Comparison of ENCODE assay signal across 11 cellular contexts in genomic region chr2:233247116-233247515, GRCh38. TPM values are rescaled to one million over a fixed set of nuclear protein-coding genes. Genes with fewer than 3 reads are reported as not detected.
DNase-seq lines count a peak whose midpoint lies in the region; ATAC-seq and TF ChIP-seq lines count a peak whose summit lies in the region.
"Had no signal": no experiment of that assay in that cellular context is flagged by ENCODE, and none has a peak within 500 bp of the region (broad histone marks: within the 10 kb centered on the region; RNA-seq: fewer than 3 reads in every experiment).

No MANE protein-coding gene starts in this region.

- H3K4me3 Mint-ChIP-seq in activated naive CD4-positive, alpha-beta T cell treated with anti-CD3 and anti-CD28 coated beads for 36 hours = peak overlapping the region; percentile 11
- H3K4me3 Mint-ChIP-seq in T-cell (peak overlapping the region in 2 of 3 donors; percentile 4 to 32), mesothelial cell of epicardium (no peak overlapping the region)
- no peak overlapping the region for H3K4me3 Mint-ChIP-seq in stimulated activated memory B cell treated with anti-CD40 and anti-IgM and Interleukin-4, amounts not matched to agents 10 μg/mL and 1 μg/mL and 100 μg/mL, for 72 hours

- H3K36me3 Mint-ChIP-seq in activated naive CD4-positive, alpha-beta T cell treated with anti-CD3 and anti-CD28 coated beads for 36 hours (ENCODE audit: low read depth) = no peaks in the 10 kb centered on the region
- no peaks in the 10 kb centered on the region for H3K36me3 Mint-ChIP-seq in T-cell
- H3K36me3 Mint-ChIP-seq in stimulated activated memory B cell treated with anti-CD40 and anti-IgM and Interleukin-4, amounts not matched to agents 10 μg/mL and 1 μg/mL and 100 μg/mL, for 72 hours = no peaks in the 10 kb centered on the region
- no peaks in the 10 kb centered on the region for H3K36me3 Mint-ChIP-seq in mesothelial cell of epicardium

- H3K27ac Mint-ChIP-seq in activated naive CD4-positive, alpha-beta T cell treated with anti-CD3 and anti-CD28 coated beads for 36 hours = peak overlapping the region; percentile 95
- H3K27ac Mint-ChIP-seq in T-cell = peak overlapping the region; percentile 93 to 96
- H3K27ac Mint-ChIP-seq in stimulated activated memory B cell treated with anti-CD40 and anti-IgM and Interleukin-4, amounts not matched to agents 10 μg/mL and 1 μg/mL and 100 μg/mL, for 72 hours = peak overlapping the region; percentile 31
- H3K27ac Mint-ChIP-seq in mesothelial cell of epicardium = no peak overlapping the region

- POLR2A ChIA-PET in T-cell (lab: Charles Lee) = no interaction called here

- no peaks in the 10 kb centered on the region for H3K9me3 Mint-ChIP-seq in activated naive CD4-positive, alpha-beta T cell treated with anti-CD3 and anti-CD28 coated beads for 36 hours
- H3K9me3 Mint-ChIP-seq in T-cell = no peaks in the 10 kb centered on the region
- no peaks in the 10 kb centered on the region for H3K9me3 Mint-ChIP-seq in stimulated activated memory B cell treated with anti-CD40 and anti-IgM and Interleukin-4, amounts not matched to agents 10 μg/mL and 1 μg/mL and 100 μg/mL, for 72 hours
- H3K9me3 Mint-ChIP-seq in mesothelial cell of epicardium = peaks cover 11% of the 10 kb centered on the region

- DNase-seq in activated naive CD4-positive, alpha-beta T cell treated with anti-CD3 and anti-CD28 coated beads for 36 hours = no peak
- DNase-seq in activated naive CD4-positive, alpha-beta T cell treated with anti-CD3 and anti-CD28 coated beads, Interleukin-2, amount 50 U/mL, for 16 hours = no peak
- DNase-seq in T-cell = no peak
- no peak for DNase-seq in epithelial cell of prostate (ENCODE audit: low read depth, low spot score)
- DNase-seq in mesothelial cell of epicardium (ENCODE audit: low spot score in 2 of 2, unreplicated experiment in 2 of 2) = no peak
- DNase-seq in RKO (ENCODE audit: low spot score) = no peak
- DNase-seq: NCI-H2107, posterior cingulate gyrus, SHP77 treated with DMSO at 0.1 percent for 48 hours had no signal

- TF ChIP-seq CTCF in mesothelial cell of epicardium (IDR thresholded peaks at IDR 0.05; ENCODE audit: unreplicated experiment) = no peak

- intact Hi-C loops in activated naive CD4-positive, alpha-beta T cell treated with anti-CD3 and anti-CD28 coated beads for 36 hours (cut with micrococcal nuclease) = loop anchor here (1.0 to 5.0 kb wide), 7 partner anchors 105 to 696 kb away; no protein-coding TSS in a partner anchor

- H3K4me1 Mint-ChIP-seq in activated naive CD4-positive, alpha-beta T cell treated with anti-CD3 and anti-CD28 coated beads for 36 hours (ENCODE audit: low read depth) = peaks cover 59% of the 10 kb centered on the region
- H3K4me1 Mint-ChIP-seq in T-cell = peaks cover 59 to 69% (median 68%) of the 10 kb centered on the region in 3 donors
- H3K4me1 Mint-ChIP-seq in stimulated activated memory B cell treated with anti-CD40 and anti-IgM and Interleukin-4, amounts not matched to agents 10 μg/mL and 1 μg/mL and 100 μg/mL, for 72 hours = peaks cover 19% of the 10 kb centered on the region
- H3K4me1 Mint-ChIP-seq in mesothelial cell of epicardium = no peaks in the 10 kb centered on the region

- H3K27ac ChIP-seq in epithelial cell of prostate = peak overlapping the region; percentile 79

- ATAC-seq in T-cell (replicated peaks in 1 of 4) (no peak), GM21390 (IDR thresholded peaks at IDR 0.05; ENCODE audit: unreplicated experiment) (no peak)
- ATAC-seq in stimulated activated memory B cell treated with anti-CD40 and anti-IgM and Interleukin-4, amounts not matched to agents 10 μg/mL and 1 μg/mL and 100 μg/mL, for 72 hours = no peak

- CTCF ChIA-PET in activated naive CD4-positive, alpha-beta T cell treated with anti-CD3 and anti-CD28 coated beads for 36 hours (lab: Charles Lee) = interaction anchor here (0.9 to 1.7 kb wide), 3 partner anchors 23 to 406 kb away, joined by 3 to 5 read pairs (median 4); no protein-coding TSS in a partner anchor
- CTCF ChIA-PET in T-cell (lab: Charles Lee) = interaction anchor here in 1 of 2 donors (1.1 kb wide), 1 partner anchor 78 kb away, joined by 3 read pairs; no protein-coding TSS in a partner anchor

- H3K27me3 Mint-ChIP-seq in activated naive CD4-positive, alpha-beta T cell treated with anti-CD3 and anti-CD28 coated beads for 36 hours (ENCODE audit: low read depth) = no peaks in the 10 kb centered on the region
- no peaks in the 10 kb centered on the region for H3K27me3 Mint-ChIP-seq in T-cell
- H3K27me3 Mint-ChIP-seq in stimulated activated memory B cell treated with anti-CD40 and anti-IgM and Interleukin-4, amounts not matched to agents 10 μg/mL and 1 μg/mL and 100 μg/mL, for 72 hours = no peaks in the 10 kb centered on the region
- no peaks in the 10 kb centered on the region for H3K27me3 Mint-ChIP-seq in mesothelial cell of epicardium (ENCODE audit: low read depth)

RNA-seq across cellular contexts. Expression of gene ATG16L1, which starts 4.4 kb away (rescaled TPM):
- total RNA-seq in activated naive CD4-positive, alpha-beta T cell treated with anti-CD3 and anti-CD28 coated beads for 36 hours = 10 to 100 TPM; 21.2 to 24.2 TPM
- total RNA-seq in T-cell (100 to 1,000 TPM in 1 of 5 donors, 10 to 100 TPM in 4; 73.9 to 117 (median 83.4) TPM), mesothelial cell of epicardium (20.0 to 23.5 TPM (median 21.7 TPM) in 3 replicates)

Comparison
In these comparisons a context has a peak if more than half of its experiments do, and no peak if none do; other contexts are left out.
1. H3K4me3 Mint-ChIP-seq: peak in activated naive CD4-positive, alpha-beta T cell treated with anti-CD3 and anti-CD28 coated beads for 36 hours (single experiment) and T-cell (2 of 3); none in stimulated activated memory B cell treated with anti-CD40 and anti-IgM and Interleukin-4, amounts not matched to agents 10 μg/mL and 1 μg/mL and 100 μg/mL, for 72 hours (single experiment) and mesothelial cell of epicardium (single experiment).